1 cellular context compared by ENCODE assay signal in genomic region chr1:115320368-115320767, GRCh38.
TF ChIP-seq lines count a peak whose summit lies in the region.

No MANE protein-coding gene starts in this region.

TF ChIP-seq in HepG2, 621 proteins besides CTCF, POLR2A, EP300 and RAD21 (continued from another document):
- TF ChIP-seq ZNF597 (CRISPR knock-in tag; IDR thresholded peaks at IDR 0.05) = no peak
